ENCODE assay signal across 23 cellular contexts in genomic region chr20:32597714-32598113, GRCh38.
"Had no signal": no experiment of that assay in that cellular context is flagged by ENCODE, and none has a peak within 500 bp of the region (broad histone marks: within the 10 kb centered on the region; RNA-seq: fewer than 3 reads in every experiment).

No MANE protein-coding gene starts in this region.

- H3K36me3 Mint-ChIP-seq: IgD-negative memory B cell had no signal

- H3K27me3 ChIP-seq: SJSA1 had no signal

- H3K27me3 Mint-ChIP-seq: IgD-negative memory B cell had no signal

- H3K4me3 ChIP-seq: SJSA1, SK-N-MC had no signal

- H3K4me3 Mint-ChIP-seq: IgD-negative memory B cell had no signal

- H3K36me3 ChIP-seq: SJSA1 had no signal

- H3K9me3 Mint-ChIP-seq: IgD-negative memory B cell had no signal

- H3K4me1 ChIP-seq: SJSA1 had no signal

- H3K27ac ChIP-seq: SJSA1, SK-N-MC had no signal

- DNase-seq: KBM-7, MV-4-11, NCI-H1048, NCI-H1105, NCI-H1417, NCI-H1436 treated with DMSO at 0.1 percent for 48 hours, NCI-H1694 treated with DMSO at 0.1 percent for 48 hours, NCI-H1930, NCI-H2081, NCI-H2171, NCI-H226, NCI-H446, NCI-H510A, NCI-H524 treated with DMSO at 0.1 percent for 48 hours, NCI-H69, NCI-H774, Right ventricle myocardium superior, RPMI8226, SIG-M5 had no signal

- H3K9me3 ChIP-seq: SJSA1 had no signal

- H3K27ac Mint-ChIP-seq: IgD-negative memory B cell had no signal

- FAIRE-seq: RCC 7860 had no signal
